Comparison of ENCODE assay signal across 30 cellular contexts in genomic region chr6:138965971-138966370, GRCh38.
"Had no signal": no experiment of that assay in that cellular context is flagged by ENCODE, and none has a peak within 500 bp of the region (broad histone marks: within the 10 kb centered on the region; RNA-seq: fewer than 3 reads in every experiment).

No MANE protein-coding gene starts in this region.

- H3K27me3 Mint-ChIP-seq: memory B cell; naive B cell; stimulated activated memory B cell treated with anti-CD40 and anti-IgM and Interleukin-4, amounts not matched to agents 10 μg/mL and 1 μg/mL and 100 μg/mL, for 72 hours had no signal

- H3K36me3 Mint-ChIP-seq: immature natural killer cell, naive B cell had no signal

- H3K4me3 ChIP-seq: coronary artery, esophagus squamous epithelium, lung, neural progenitor cell, prostate gland, right atrium auricular region, sigmoid colon, testis, tibial artery, upper lobe of left lung had no signal

- H3K36me3 ChIP-seq: esophagus squamous epithelium, neural progenitor cell, prostate gland, right atrium auricular region, sigmoid colon, tibial artery, upper lobe of left lung had no signal

- H3K27ac Mint-ChIP-seq: memory B cell; naive B cell; nephron; neural progenitor cell; stimulated activated memory B cell treated with anti-CD40 and anti-IgM and Interleukin-4, amounts not matched to agents 10 μg/mL and 1 μg/mL and 100 μg/mL, for 72 hours had no signal

- H2AFZ ChIP-seq: neural progenitor cell had no signal

- H3K9ac ChIP-seq: neural progenitor cell had no signal

- FAIRE-seq: endometrium, frontal cortex, urothelium cell line had no signal

- ATAC-seq: left ventricle myocardium superior; stimulated activated memory B cell treated with anti-CD40 and anti-IgM and Interleukin-4, amounts not matched to agents 10 μg/mL and 1 μg/mL and 100 μg/mL, for 72 hours; stimulated activated naive CD8-positive, alpha-beta T cell treated with anti-CD3 and anti-CD28 coated beads, Interleukin-15, Interleukin-2, amounts not matched to agents 100 U/mL and 50 U/mL, for 24 hours had no signal

- H3K9me3 ChIP-seq: esophagus squamous epithelium, prostate gland, right atrium auricular region, sigmoid colon, testis, tibial artery, upper lobe of left lung had no signal

- H3K27ac ChIP-seq: coronary artery, esophagus squamous epithelium, neural progenitor cell, prostate gland, right atrium auricular region, sigmoid colon, testis, tibial artery, upper lobe of left lung had no signal

- H3K4me3 Mint-ChIP-seq: memory B cell; naive B cell; nephron; neural progenitor cell; stimulated activated memory B cell treated with anti-CD40 and anti-IgM and Interleukin-4, amounts not matched to agents 10 μg/mL and 1 μg/mL and 100 μg/mL, for 72 hours had no signal

- H3K9me3 Mint-ChIP-seq: immature natural killer cell; memory B cell; naive B cell; nephron; neural progenitor cell; stimulated activated memory B cell treated with anti-CD40 and anti-IgM and Interleukin-4, amounts not matched to agents 10 μg/mL and 1 μg/mL and 100 μg/mL, for 72 hours had no signal

- H3K4me2 ChIP-seq: neural progenitor cell had no signal

- H3K27me3 ChIP-seq: esophagus squamous epithelium, neural progenitor cell, right atrium auricular region, sigmoid colon, testis, tibial artery, upper lobe of left lung had no signal

- DNase-seq: dermis blood vessel endothelial cell; effector memory CD4-positive, alpha-beta T cell; erythroblast; esophagus squamous epithelium; hypothalamus; immature natural killer cell; islet precursor cell; kidney glomerular epithelial cell; left colon; left ventricle myocardium superior; naive B cell; sigmoid colon; stimulated activated CD4-positive, alpha-beta T cell treated with anti-CD3 and anti-CD28 coated beads, Interleukin-2, amount 100 ng/mL, for 24 hours; stimulated activated CD4-positive, alpha-beta T cell treated with anti-CD3 and anti-CD28 coated beads, Interleukin-4, amount 100 ng/mL, for 4 hours; stimulated activated naive CD8-positive, alpha-beta T cell treated with anti-CD3 and anti-CD28 coated beads, Interleukin-15, Interleukin-2, amounts not matched to agents 100 U/mL and 50 U/mL, for 24 hours; substantia nigra; testis; tibial artery; upper lobe of left lung had no signal
